Comparison of ENCODE assay signal across 1 cellular context in the genomic region with DNA sequence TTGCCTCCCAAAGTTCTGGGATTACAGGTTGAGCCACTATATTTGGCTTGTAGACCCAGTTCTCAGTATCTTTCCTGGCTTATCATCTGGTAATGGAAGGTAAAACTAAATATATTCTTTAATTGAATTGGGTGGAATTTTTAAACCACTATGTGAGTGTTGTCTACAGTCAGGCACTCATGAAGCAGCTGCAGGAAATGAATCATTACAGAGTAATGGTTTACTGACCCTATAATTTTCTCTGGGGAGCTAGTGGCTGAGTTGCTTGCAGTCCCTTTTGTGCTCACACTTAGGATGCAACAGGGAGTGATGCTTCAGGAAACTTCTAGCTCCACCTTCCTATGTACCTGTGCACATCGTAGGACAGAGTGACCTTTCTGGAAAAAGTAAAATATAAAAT.
TF ChIP-seq lines count a peak whose summit lies in the region.

No MANE protein-coding gene starts in this region.

TF ChIP-seq in IMR-90, 13 proteins besides CTCF, POLR2A, EP300 and RAD21:
- no peak for TF ChIP-seq BHLHE40 (IDR thresholded peaks at IDR 0.05; ENCODE audit: low read depth, low read length)
- no peak for TF ChIP-seq MAZ (IDR thresholded peaks at IDR 0.05; ENCODE audit: borderline replicate concordance, low read depth, low read length)
- no peak for TF ChIP-seq ELK1 (IDR thresholded peaks at IDR 0.05; ENCODE audit: borderline replicate concordance, low read depth, low read length)
- no peak for TF ChIP-seq CHD1 (IDR thresholded peaks at IDR 0.05; ENCODE audit: low read depth, low read length)
- no peak for TF ChIP-seq CEBPB (IDR thresholded peaks at IDR 0.05; ENCODE audit: low read depth, low read length)
- TF ChIP-seq USF2 (IDR thresholded peaks at IDR 0.05; ENCODE audit: low read depth, low read length): no peak
- no peak for TF ChIP-seq NFE2L2 (IDR thresholded peaks at IDR 0.05; ENCODE audit: low read depth, low read length)
- TF ChIP-seq RCOR1 (IDR thresholded peaks at IDR 0.05; ENCODE audit: insufficient replicate concordance, low read length): no peak
- no peak for TF ChIP-seq SMC3 (IDR thresholded peaks at IDR 0.05; ENCODE audit: low read depth, low read length)
- no peak for TF ChIP-seq MXI1 (IDR thresholded peaks at IDR 0.05; ENCODE audit: borderline replicate concordance, low read depth, low read length)
- no peak for TF ChIP-seq RFX5 (IDR thresholded peaks at IDR 0.05; ENCODE audit: low read depth, low read length)
- TF ChIP-seq FOS (IDR thresholded peaks at IDR 0.05; ENCODE audit: low read depth, low read length): no peak
